ENCODE assay signal across 1 cellular context in the genomic region with DNA sequence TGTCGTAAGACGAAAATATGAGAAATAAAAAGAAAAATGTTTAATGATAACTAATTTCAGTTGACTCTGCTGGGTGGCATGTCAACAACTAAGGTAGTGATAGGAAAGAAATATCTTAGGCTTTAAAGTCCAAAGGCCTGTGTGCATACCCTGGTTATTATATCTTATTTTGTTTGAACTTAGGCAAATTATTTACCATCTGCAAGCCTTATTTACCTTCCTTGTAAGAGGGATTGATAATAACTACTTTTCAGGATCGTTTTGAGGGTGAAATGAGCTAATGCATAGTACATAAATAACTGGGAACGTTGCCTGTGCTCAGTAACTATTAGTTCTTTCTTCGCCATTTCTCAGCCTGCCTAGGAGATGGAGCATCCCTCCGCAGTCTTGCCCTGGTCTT.
TF ChIP-seq lines count a peak whose summit lies in the region.

No MANE protein-coding gene starts in this region.

TF ChIP-seq in HepG2, 621 proteins besides CTCF, POLR2A, EP300 and RAD21 (continued from another document):
- peak; percentile 88 for TF ChIP-seq PAXIP1 (CRISPR knock-in tag; conservative IDR thresholded peaks at IDR 0.05)
- TF ChIP-seq NFIC (IDR thresholded peaks at IDR 0.05; ENCODE audit: low read length): peak; percentile 76
- TF ChIP-seq ZBTB21 (CRISPR knock-in tag; IDR thresholded peaks at IDR 0.05): no peak
- no peak for TF ChIP-seq ZKSCAN1 (IDR thresholded peaks at IDR 0.05; ENCODE audit: low read length)
- TF ChIP-seq FOXP4 (CRISPR knock-in tag; IDR thresholded peaks at IDR 0.05): peak; percentile 74
- no peak for TF ChIP-seq ZNF761 (CRISPR knock-in tag; conservative IDR thresholded peaks at IDR 0.05)
- TF ChIP-seq, protein P1, sequence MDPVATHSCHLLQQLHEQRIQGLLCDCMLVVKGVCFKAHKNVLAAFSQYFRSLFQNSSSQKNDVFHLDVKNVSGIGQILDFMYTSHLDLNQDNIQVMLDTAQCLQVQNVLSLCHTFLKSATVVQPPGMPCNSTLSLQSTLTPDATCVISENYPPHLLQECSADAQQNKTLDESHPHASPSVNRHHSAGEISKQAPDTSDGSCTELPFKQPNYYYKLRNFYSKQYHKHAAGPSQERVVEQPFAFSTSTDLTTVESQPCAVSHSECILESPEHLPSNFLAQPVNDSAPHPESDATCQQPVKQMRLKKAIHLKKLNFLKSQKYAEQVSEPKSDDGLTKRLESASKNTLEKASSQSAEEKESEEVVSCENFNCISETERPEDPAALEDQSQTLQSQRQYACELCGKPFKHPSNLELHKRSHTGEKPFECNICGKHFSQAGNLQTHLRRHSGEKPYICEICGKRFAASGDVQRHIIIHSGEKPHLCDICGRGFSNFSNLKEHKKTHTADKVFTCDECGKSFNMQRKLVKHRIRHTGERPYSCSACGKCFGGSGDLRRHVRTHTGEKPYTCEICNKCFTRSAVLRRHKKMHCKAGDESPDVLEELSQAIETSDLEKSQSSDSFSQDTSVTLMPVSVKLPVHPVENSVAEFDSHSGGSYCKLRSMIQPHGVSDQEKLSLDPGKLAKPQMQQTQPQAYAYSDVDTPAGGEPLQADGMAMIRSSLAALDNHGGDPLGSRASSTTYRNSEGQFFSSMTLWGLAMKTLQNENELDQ (CRISPR knock-in tag; IDR thresholded peaks at IDR 0.05; ENCODE audit: borderline replicate concordance): no peak
- TF ChIP-seq MTA1 (CRISPR knock-in tag; IDR thresholded peaks at IDR 0.05; ENCODE audit: borderline replicate concordance): no peak
- TF ChIP-seq RFX3 (CRISPR knock-in tag; IDR thresholded peaks at IDR 0.05): no peak
- no peak for TF ChIP-seq PTBP1 (IDR thresholded peaks at IDR 0.05; ENCODE audit: low read depth, low read length, poor library complexity, severe bottlenecking)
- TF ChIP-seq, protein P2, sequence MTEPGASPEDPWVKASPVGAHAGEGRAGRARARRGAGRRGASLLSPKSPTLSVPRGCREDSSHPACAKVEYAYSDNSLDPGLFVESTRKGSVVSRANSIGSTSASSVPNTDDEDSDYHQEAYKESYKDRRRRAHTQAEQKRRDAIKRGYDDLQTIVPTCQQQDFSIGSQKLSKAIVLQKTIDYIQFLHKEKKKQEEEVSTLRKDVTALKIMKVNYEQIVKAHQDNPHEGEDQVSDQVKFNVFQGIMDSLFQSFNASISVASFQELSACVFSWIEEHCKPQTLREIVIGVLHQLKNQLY (CRISPR knock-in tag; IDR thresholded peaks at IDR 0.05): no peak; the same call in 1 of the 2 replicates
- TF ChIP-seq CHD4 (IDR thresholded peaks at IDR 0.05; ENCODE audit: borderline replicate concordance, low read length): no peak
- TF ChIP-seq FOXA1 (IDR thresholded peaks at IDR 0.05): peak; percentile 72
- TF ChIP-seq FOXA1 (CRISPR knock-in tag; IDR thresholded peaks at IDR 0.05): peak; percentile 73
- TF ChIP-seq GATAD2A (CRISPR knock-in tag; IDR thresholded peaks at IDR 0.05): peak; percentile 64; the same call in 1 of the 2 replicates
